In genomic region chr13:39600766-39601165, GRCh38 we compare ENCODE assay signal across 2 cellular contexts.
A peak's percentile ranks its signal among the peaks of the same experiment; 100 is the strongest.
TF ChIP-seq lines count a peak whose summit lies in the region.

No MANE protein-coding gene starts in this region.

TF ChIP-seq in HepG2, 621 proteins besides CTCF, POLR2A, EP300 and RAD21:
- TF ChIP-seq ZNF180 (CRISPR knock-in tag; IDR thresholded peaks at IDR 0.05; ENCODE audit: borderline replicate concordance, low read depth) (no peak), RCOR2 (CRISPR knock-in tag; IDR thresholded peaks at IDR 0.05) (no peak)
- TF ChIP-seq, protein P1, sequence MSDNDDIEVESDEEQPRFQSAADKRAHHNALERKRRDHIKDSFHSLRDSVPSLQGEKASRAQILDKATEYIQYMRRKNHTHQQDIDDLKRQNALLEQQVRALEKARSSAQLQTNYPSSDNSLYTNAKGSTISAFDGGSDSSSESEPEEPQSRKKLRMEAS (IDR thresholded peaks at IDR 0.05), result no peak

TF ChIP-seq in H1, 55 proteins besides CTCF, POLR2A, EP300 and RAD21:
- TF ChIP-seq BCL11A (IDR thresholded peaks at IDR 0.05; ENCODE audit: low read depth in 2 of 2, low read length in 2 of 2) (no peak), YY1 (IDR thresholded peaks at IDR 0.05; ENCODE audit: low read depth, low read length) (peak; percentile 64; the same call in 1 of the 2 replicates), TEAD4 (IDR thresholded peaks at IDR 0.05; ENCODE audit: low read depth, low read length) (peak; percentile 3; the same call in 1 of the 2 replicates)
